ENCODE assay signal across 8 cellular contexts in the genomic region with DNA sequence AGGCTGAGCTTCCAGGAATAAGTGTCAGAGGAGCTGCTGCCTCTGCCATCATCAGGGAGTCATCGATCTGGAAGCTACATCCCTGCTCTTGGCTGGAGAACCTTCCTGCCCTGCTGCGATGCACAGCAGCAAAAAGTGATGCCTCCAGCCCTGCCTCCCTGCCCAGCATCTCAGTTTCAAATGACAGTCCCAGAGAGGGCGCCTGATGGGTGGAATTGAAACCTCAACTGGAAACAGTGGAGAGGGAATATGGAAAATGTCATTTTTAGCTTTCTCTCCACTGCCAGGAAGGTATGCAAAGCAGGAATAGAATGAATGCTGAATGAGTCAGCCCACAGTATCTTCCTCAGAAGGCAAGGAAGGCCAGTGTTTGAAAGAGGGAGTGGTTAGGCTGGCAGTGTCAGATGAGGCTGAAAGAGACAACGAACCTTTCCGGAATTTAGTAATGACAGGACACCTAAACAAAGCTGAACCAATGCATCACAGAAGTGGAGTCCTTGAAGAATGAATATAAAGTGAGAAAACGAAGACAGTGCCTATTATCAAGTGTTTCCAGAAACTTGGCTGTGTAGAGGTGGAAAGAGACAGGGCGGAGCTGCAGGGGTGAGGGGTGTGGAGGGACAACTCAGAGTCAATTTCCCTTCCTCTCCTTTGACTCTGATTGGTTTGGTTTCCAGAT.
A peak's percentile ranks its signal among the peaks of the same experiment; 100 is the strongest.
DNase-seq lines count a peak whose midpoint lies in the region; ATAC-seq, FAIRE-seq and TF ChIP-seq lines count a peak whose summit lies in the region.

No MANE protein-coding gene starts in this region.

- TF ChIP-seq CTCF in AG10803 (conservative IDR thresholded peaks at IDR 0.05; ENCODE audit: low read length) (peak; percentile 22; the same call in 1 of the 2 replicates), ascending aorta (IDR thresholded peaks at IDR 0.05) (no peak)

- ATAC-seq in memory B cell (ENCODE audit: low read depth), result no peak

- H3K27me3 Mint-ChIP-seq in memory B cell, result no peaks in the 10 kb centered on the region

- H3K4me3 Mint-ChIP-seq in memory B cell, result no peak overlapping the region

- H3K27ac Mint-ChIP-seq in memory B cell, result peak overlapping the region; percentile 61

- H3K36me3 Mint-ChIP-seq in memory B cell, result no peaks in the 10 kb centered on the region

- no peak overlapping the region for H3K27ac ChIP-seq in ascending aorta

- H3K4me1 Mint-ChIP-seq in memory B cell, result peaks cover 50% of the 10 kb centered on the region

- DNase-seq in AG10803 (ENCODE audit: low read depth), result peak; percentile 98
- peak; percentile 90 for DNase-seq in LHCN-M2 (ENCODE audit: low read depth)
- peak; percentile 85 for DNase-seq in astrocyte of the hippocampus (ENCODE audit: low read depth, low spot score)
- no peak for DNase-seq in memory B cell (ENCODE audit: low spot score in 2 of 2)
- DNase-seq in ascending aorta (ENCODE audit: low spot score in 2 of 2), result no peak
- no peak for DNase-seq in NCI-H2196 (lab: John Stamatoyannopoulos, UW; ENCODE audit: unreplicated experiment)
- no peak for DNase-seq in GM19239 (ENCODE audit: insufficient read length, low spot score)
- DNase-seq in NCI-H2107 treated with DMSO at 0.1 percent for 48 hours (lab: John Stamatoyannopoulos, UW; ENCODE audit: unreplicated experiment), result no peak

- H3K36me3 ChIP-seq in ascending aorta, result no peaks in the 10 kb centered on the region

- intact Hi-C loops in ascending aorta (cut with DNase I), result no loop called here

- H3K9me3 Mint-ChIP-seq in memory B cell, result peaks cover 4% of the 10 kb centered on the region

- FAIRE-seq in GM19239 (lab: Jason Lieb, UNC), result no peak

- no peaks in the 10 kb centered on the region for H3K9me3 ChIP-seq in ascending aorta

- H3K27me3 ChIP-seq in ascending aorta, result no peaks in the 10 kb centered on the region

- H3K4me1 ChIP-seq in ascending aorta, result no peaks in the 10 kb centered on the region

- peak overlapping the region; percentile 53 for H3K4me3 ChIP-seq in AG10803 (ENCODE audit: low read length)
- H3K4me3 ChIP-seq in ascending aorta, result no peak overlapping the region

Comparison
In these comparisons a context has a peak if more than half of its experiments do, and no peak if none do; other contexts are left out.
1. DNase-seq: peak in AG10803 (single experiment), LHCN-M2 (single experiment) and astrocyte of the hippocampus (single experiment); none in memory B cell (0 of 2), ascending aorta (0 of 2), NCI-H2196 (single experiment), GM19239 (single experiment) and NCI-H2107 treated with DMSO at 0.1 percent for 48 hours (single experiment).